10 cellular contexts compared by ENCODE assay signal in genomic region chr2:38374978-38375377, GRCh38. TPM values are rescaled to one million over a fixed set of nuclear protein-coding genes. Genes with fewer than 3 reads are reported as not detected.
DNase-seq lines count a peak whose midpoint lies in the region; ATAC-seq, FAIRE-seq and TF ChIP-seq lines count a peak whose summit lies in the region.
"Had no signal": no experiment of that assay in that cellular context is flagged by ENCODE, and none has a peak within 500 bp of the region (broad histone marks: within the 10 kb centered on the region; RNA-seq: fewer than 3 reads in every experiment).

No MANE protein-coding gene starts in this region.

- no peaks in the 10 kb centered on the region for H3K9me3 Mint-ChIP-seq in T-helper 1 cell treated with Interleukin-12 subunit alpha and Interleukin-12 subunit beta and Interleukin-4 antibody, amounts not matched to agents 30 μg/mL and 1 μg/mL, for 36 hours
- H3K9me3 Mint-ChIP-seq in activated T-helper 17 cell treated with anti-CD3 and anti-CD28 coated beads, Interleukin-2, amount 50 U/mL, for 72 hours = no peaks in the 10 kb centered on the region

- peaks cover 64% of the 10 kb centered on the region for H4K20me1 ChIP-seq in HepG2 (ENCODE audit: insufficient read depth, low read length)

- no peaks in the 10 kb centered on the region for H3K9me3 ChIP-seq in HepG2 (ENCODE audit: low read length)

- no peak for TF ChIP-seq POLR2A in HepG2 (IDR thresholded peaks at IDR 0.05; ENCODE audit: insufficient read depth in 1 of 2, low read depth in 2 of 2, low read length in 2 of 2)

- no peaks in the 10 kb centered on the region for H3K36me3 ChIP-seq in HepG2 (replicated peaks in 1 of 2; ENCODE audit: control insufficient read depth in 1 of 2, insufficient read depth in 2 of 2, low read length in 2 of 2)

- CTCF ChIA-PET in HepG2 (lab: Yijun Ruan, JAX; ENCODE audit: low intra/inter-chr PET ratio, low total read pairs) = no interaction called here

- POLR2A ChIA-PET in HepG2 (lab: Yijun Ruan, JAX) = interaction anchor here (0.9 to 1.8 kb wide), 5 partner anchors 22 to 376 kb away, joined by 3 to 7 read pairs (median 4); no protein-coding TSS in a partner anchor

- H3K27me3 Mint-ChIP-seq in T-helper 1 cell treated with Interleukin-12 subunit alpha and Interleukin-12 subunit beta and Interleukin-4 antibody, amounts not matched to agents 30 μg/mL and 1 μg/mL, for 36 hours (ENCODE audit: low read depth) = peaks cover 7% of the 10 kb centered on the region
- H3K27me3 Mint-ChIP-seq in activated T-helper 17 cell treated with anti-CD3 and anti-CD28 coated beads, Interleukin-2, amount 50 U/mL, for 72 hours = no peaks in the 10 kb centered on the region

- intact Hi-C loops in HepG2 (cut with micrococcal nuclease; ENCODE audit: unreplicated experiment) = loop anchor here (5.0 to 10.0 kb wide), 4 partner anchors 33 to 360 kb away; no protein-coding TSS in a partner anchor
- intact Hi-C loops in sciatic nerve (cut with DNase I) = no loop called here

- peaks cover 44% of the 10 kb centered on the region for H3K4me1 Mint-ChIP-seq in T-helper 1 cell treated with Interleukin-12 subunit alpha and Interleukin-12 subunit beta and Interleukin-4 antibody, amounts not matched to agents 30 μg/mL and 1 μg/mL, for 36 hours (ENCODE audit: low read depth)
- peaks cover 30% of the 10 kb centered on the region for H3K4me1 Mint-ChIP-seq in activated T-helper 17 cell treated with anti-CD3 and anti-CD28 coated beads, Interleukin-2, amount 50 U/mL, for 72 hours

- peak overlapping the region; percentile 25 for H3K27ac ChIP-seq in HepG2 (ENCODE audit: extremely low read length, insufficient read depth, low read length)

- H3K4me2 ChIP-seq in HepG2 (ENCODE audit: low read depth, low read length) = peak overlapping the region; percentile 86

- DNase-seq in T-helper 1 cell (no peak), HepG2 (ENCODE audit: low spot score) (no peak), stromal cell of bone marrow (ENCODE audit: low read depth) (peak; percentile 11), sciatic nerve (ENCODE audit: low spot score) (no peak)
- DNase-seq: amygdala, NCI-H345 had no signal

- no peak for TF ChIP-seq RAD21 in HepG2 (CRISPR knock-in tag; IDR thresholded peaks at IDR 0.05)

- TF ChIP-seq EP300 in HepG2 (IDR thresholded peaks at IDR 0.05; ENCODE audit: low read depth in 2 of 2, low read length in 2 of 2) (no peak), HepG2 (CRISPR knock-in tag; IDR thresholded peaks at IDR 0.05; ENCODE audit: borderline replicate concordance) (no peak)

- no peak overlapping the region for H2AFZ ChIP-seq in HepG2 (ENCODE audit: low read length)

- H3K79me2 ChIP-seq in HepG2 (ENCODE audit: insufficient read depth, low read length) = peaks cover 64% of the 10 kb centered on the region

- H3K27ac Mint-ChIP-seq in T-helper 1 cell treated with Interleukin-12 subunit alpha and Interleukin-12 subunit beta and Interleukin-4 antibody, amounts not matched to agents 30 μg/mL and 1 μg/mL, for 36 hours = no peak overlapping the region
- H3K27ac Mint-ChIP-seq in activated T-helper 17 cell treated with anti-CD3 and anti-CD28 coated beads, Interleukin-2, amount 50 U/mL, for 72 hours = peak overlapping the region; percentile 91

- no peak for ATAC-seq in activated T-helper 17 cell treated with anti-CD3 and anti-CD28 coated beads, Interleukin-2, amount 50 U/mL, for 72 hours (replicated peaks)
- ATAC-seq in HepG2 (no peak), sciatic nerve (no peak), GM19395 (IDR thresholded peaks at IDR 0.05; ENCODE audit: unreplicated experiment) (no peak), HG03196 (IDR thresholded peaks at IDR 0.05; ENCODE audit: unreplicated experiment) (no peak)

- no peaks in the 10 kb centered on the region; a peak in 1 of 5 replicates for H3K27me3 ChIP-seq in HepG2 (ENCODE audit: control insufficient read depth in 1 of 2, insufficient read depth in 2 of 2, low read length in 2 of 2)

- 43% methylated on average over 2 of the region's 2 CpGs for WGBS in HepG2 (ENCODE audit: low lambda C conversion rate)

- peaks cover 5% of the 10 kb centered on the region for H3K36me3 Mint-ChIP-seq in T-helper 1 cell treated with Interleukin-12 subunit alpha and Interleukin-12 subunit beta and Interleukin-4 antibody, amounts not matched to agents 30 μg/mL and 1 μg/mL, for 36 hours (ENCODE audit: low read depth)
- peaks cover 30% of the 10 kb centered on the region for H3K36me3 Mint-ChIP-seq in activated T-helper 17 cell treated with anti-CD3 and anti-CD28 coated beads, Interleukin-2, amount 50 U/mL, for 72 hours (ENCODE audit: low read depth)

- no peak for FAIRE-seq in HepG2 (lab: Jason Lieb, UNC)

- BruUV-seq in HepG2 (replicated peaks; lab: Mats Ljungman, UMichigan) = no TSS peak

- peak overlapping the region; percentile 95 to 100 (median 99); a peak in 5 of 6 replicates for H3K4me3 ChIP-seq in HepG2 (replicated peaks in 1 of 3; ENCODE audit: insufficient read depth in 1 of 3, low read depth in 2 of 3, low read length in 3 of 3)

- H3K9ac ChIP-seq in HepG2 (ENCODE audit: insufficient read depth, low read depth, low read length) = peak overlapping the region; percentile 99

- H3K4me3 Mint-ChIP-seq in T-helper 1 cell treated with Interleukin-12 subunit alpha and Interleukin-12 subunit beta and Interleukin-4 antibody, amounts not matched to agents 30 μg/mL and 1 μg/mL, for 36 hours = peak overlapping the region; percentile 92
- peak overlapping the region; percentile 89 for H3K4me3 Mint-ChIP-seq in activated T-helper 17 cell treated with anti-CD3 and anti-CD28 coated beads, Interleukin-2, amount 50 U/mL, for 72 hours

- H3K4me1 ChIP-seq in HepG2 (ENCODE audit: insufficient read depth, low read length) = peaks cover 73% of the 10 kb centered on the region

- in situ Hi-C loops in HepG2 (cut with HindIII; ENCODE audit: extremely low pct_ligation_motif_present, low pct_unique_long_range_greater_than_20kb) = no loop called here

- no peak for TF ChIP-seq CTCF in HepG2 (CRISPR knock-in tag; IDR thresholded peaks at IDR 0.05)

TF ChIP-seq in HepG2, 621 proteins besides CTCF, POLR2A, EP300 and RAD21:
- TF ChIP-seq NR2F6 (IDR thresholded peaks at IDR 0.05) (peak; percentile 56), NR2F6 (CRISPR knock-in tag; IDR thresholded peaks at IDR 0.05) (peak; percentile 13; the same call in 1 of the 2 replicates), ZNF839 (CRISPR knock-in tag; IDR thresholded peaks at IDR 0.05; ENCODE audit: borderline replicate concordance) (no peak)

RNA-seq across cellular contexts. Expression of gene ATL2, which starts 2.1 kb away (rescaled TPM):
- 10 to 100 TPM; 30.9 to 52.8 TPM for total RNA-seq in activated T-helper 17 cell treated with anti-CD3 and anti-CD28 coated beads, Interleukin-2, amount 50 U/mL, for 72 hours
- total RNA-seq in HepG2 (2016; rRNA removed; fragmentation: Illumina TruSeq; extraction: Trizol) (110 and 119 TPM in 2 replicates), sciatic nerve (54.5 TPM)
- 27.7 and 31.0 TPM in 2 replicates for total RNA-seq in HepG2 (2016; cell fraction: cytosol; rRNA removed; fragmentation: Illumina TruSeq; extraction: Trizol; ENCODE audit: low read depth)
- total RNA-seq in HepG2 (2016; cell fraction: insoluble cytoplasmic fraction; rRNA removed; fragmentation: Illumina TruSeq; extraction: Trizol) = 103 and 118 TPM in 2 replicates
- total RNA-seq in HepG2 (2016; cell fraction: membrane; rRNA removed; fragmentation: Illumina TruSeq; extraction: Trizol) = 27.3 and 34.4 TPM in 2 replicates
- total RNA-seq in HepG2 (2016; cell fraction: nucleus; rRNA removed; fragmentation: Illumina TruSeq; extraction: Trizol) = 180 and 190 TPM in 2 replicates
- polyA plus RNA-seq in HepG2 (2011; rRNA removed) = 38.7 and 56.5 TPM in 2 replicates
- 38.9 and 55.1 TPM in 2 replicates for polyA plus RNA-seq in HepG2 (2011; cell fraction: cytosol; rRNA removed)
- polyA plus RNA-seq in HepG2 (2011; cell fraction: nucleus; rRNA removed) = 187 and 191 TPM in 2 replicates
- polyA plus RNA-seq in HepG2 (2012) = 70.4 and 80.6 TPM in 2 replicates
- polyA plus RNA-seq in HepG2 (2016; cell fraction: cytosol; fragmentation: Illumina TruSeq; extraction: Trizol; ENCODE audit: low read depth) = 4.2 and 4.6 TPM in 2 replicates
- 56.7 and 61.4 TPM in 2 replicates for polyA plus RNA-seq in HepG2 (2016; cell fraction: insoluble cytoplasmic fraction; fragmentation: Illumina TruSeq; extraction: Trizol; ENCODE audit: low read depth)
- polyA plus RNA-seq in HepG2 (2016; cell fraction: membrane; fragmentation: Illumina TruSeq; extraction: Trizol; ENCODE audit: low read depth) = 9.8 and 13.3 TPM in 2 replicates
- polyA plus RNA-seq in HepG2 (2016; cell fraction: nucleus; fragmentation: Illumina TruSeq; extraction: Trizol; ENCODE audit: insufficient read depth, low read depth) = 166 and 178 TPM in 2 replicates
- polyA minus RNA-seq in HepG2 (2011; rRNA and poly(A)+ RNA removed; ENCODE audit: low replicate concordance) = 27.4 and 51.2 TPM in 2 replicates
- 39.4 and 47.8 TPM in 2 replicates for polyA minus RNA-seq in HepG2 (2011; cell fraction: cytosol; rRNA and poly(A)+ RNA removed)
- polyA minus RNA-seq in HepG2 (2011; cell fraction: nucleus; rRNA and poly(A)+ RNA removed) = 212 and 269 TPM in 2 replicates
